ENCODE assay signal across 24 cellular contexts in genomic region chr12:24014853-24015590, GRCh38.
DNase-seq lines count a peak whose midpoint lies in the region; ATAC-seq and TF ChIP-seq lines count a peak whose summit lies in the region.
"Had no signal": no experiment of that assay in that cellular context is flagged by ENCODE, and none has a peak within 500 bp of the region (broad histone marks: within the 10 kb centered on the region; RNA-seq: fewer than 3 reads in every experiment).

No MANE protein-coding gene starts in this region.

- no peak for ATAC-seq in left lung
- no peak for ATAC-seq in CD4-positive, alpha-beta T cell (ENCODE audit: poor library complexity)
- ATAC-seq in GM21367 (IDR thresholded peaks at IDR 0.05; ENCODE audit: unreplicated experiment), result no peak
- ATAC-seq: body of pancreas; CD8-positive, alpha-beta T cell; left colon; stimulated activated naive CD8-positive, alpha-beta T cell treated with anti-CD3 and anti-CD28 coated beads, Interleukin-15, Interleukin-2, amounts not matched to agents 100 U/mL and 50 U/mL, for 24 hours had no signal

- intact Hi-C loops in left lung (cut with DNase I), result no loop called here
- intact Hi-C loops in colonic mucosa (cut with DNase I), result no loop called here
- intact Hi-C loops in CD4-positive, alpha-beta T cell (cut with DNase I, micrococcal nuclease), result no loop called here

- no peak overlapping the region for H3K4me3 Mint-ChIP-seq in CD4-positive, alpha-beta T cell
- H3K4me3 Mint-ChIP-seq: activated CD4-positive, alpha-beta memory T cell treated with anti-CD3 and anti-CD28 coated beads for 36 hours; CD8-positive, alpha-beta T cell had no signal

- POLR2A ChIA-PET in CD4-positive, alpha-beta T cell (lab: Charles Lee), result no interaction called here

- H3K36me3 ChIP-seq in iPS-18a (ENCODE audit: control insufficient read depth, low read depth, low read length) (no peaks in the 10 kb centered on the region), left lung (no peaks in the 10 kb centered on the region), colonic mucosa (no peaks in the 10 kb centered on the region)
- H3K36me3 ChIP-seq: neutrophil, spleen, tibial artery had no signal

- H3K27ac ChIP-seq in iPS-18a (ENCODE audit: low read length), result no peak overlapping the region
- no peak overlapping the region for H3K27ac ChIP-seq in left lung
- no peak overlapping the region for H3K27ac ChIP-seq in colonic mucosa
- H3K27ac ChIP-seq in CD4-positive, alpha-beta T cell (ENCODE audit: low read depth, low read length), result no peak overlapping the region
- H3K27ac ChIP-seq: body of pancreas, neutrophil, spleen, tibial artery had no signal

- H3K4me1 Mint-ChIP-seq in CD4-positive, alpha-beta T cell (ENCODE audit: low read depth), result no peaks in the 10 kb centered on the region

- H3K9ac ChIP-seq in iPS-18a (ENCODE audit: low read length), result no peak overlapping the region
- H3K9ac ChIP-seq in colonic mucosa (ENCODE audit: low read depth in 2 of 2, low read length in 2 of 2), result no peak overlapping the region

- H3K4me1 ChIP-seq in iPS-18a (ENCODE audit: control insufficient read depth, low read depth, low read length) (peaks cover 19% of the 10 kb centered on the region), left lung (no peaks in the 10 kb centered on the region), colonic mucosa (no peaks in the 10 kb centered on the region)
- H3K4me1 ChIP-seq: body of pancreas, tibial artery had no signal

- CTCF ChIA-PET in CD4-positive, alpha-beta T cell (lab: Charles Lee), result no interaction called here

- peaks cover 4% of the 10 kb centered on the region for H3K9me3 Mint-ChIP-seq in CD4-positive, alpha-beta T cell
- H3K9me3 Mint-ChIP-seq: activated CD4-positive, alpha-beta memory T cell treated with anti-CD3 and anti-CD28 coated beads for 36 hours had no signal

- no peaks in the 10 kb centered on the region for H3K9me3 ChIP-seq in iPS-18a (ENCODE audit: control insufficient read depth, low read depth, low read length)
- no peaks in the 10 kb centered on the region for H3K9me3 ChIP-seq in left lung
- H3K9me3 ChIP-seq in colonic mucosa, result no peaks in the 10 kb centered on the region
- H3K9me3 ChIP-seq in CD4-positive, alpha-beta T cell (ENCODE audit: control insufficient read depth, low read length), result no peaks in the 10 kb centered on the region
- H3K9me3 ChIP-seq: body of pancreas, neutrophil, spleen, tibial artery had no signal

- DNase-seq in NCI-H146 (lab: John Stamatoyannopoulos, UW), result peak; percentile 50
- DNase-seq in SK-N-DZ (ENCODE audit: low spot score), result peak; percentile 19
- peak; percentile 54 for DNase-seq in retina
- no peak for DNase-seq in left lung
- no peak for DNase-seq in colonic mucosa
- no peak for DNase-seq in CD4-positive, alpha-beta T cell
- DNase-seq: activated CD4-positive, alpha-beta memory T cell treated with anti-CD3 and anti-CD28 coated beads for 36 hours; activated CD4-positive, CD25-positive, alpha-beta regulatory T cell; activated effector memory CD4-positive, alpha-beta T cell treated with Interleukin-2 at 50 U/mL for 16 hours; body of pancreas; CD8-positive, alpha-beta T cell; left colon; midbrain; NCI-H1092 treated with DMSO at 0.1 percent for 48 hours; NCI-H2171; NCI-H526 treated with DMSO at 0.1 percent for 48 hours; spleen; stimulated activated CD4-positive, alpha-beta T cell treated with anti-CD3 and anti-CD28 coated beads, Interleukin-4, amount 100 ng/mL, for 1 hour; stimulated activated naive CD8-positive, alpha-beta T cell treated with anti-CD3 and anti-CD28 coated beads, Interleukin-15, Interleukin-2, amounts not matched to agents 100 U/mL and 50 U/mL, for 24 hours; T1000; tibial artery had no signal

- H3K27ac Mint-ChIP-seq in CD4-positive, alpha-beta T cell, result no peak overlapping the region
- H3K27ac Mint-ChIP-seq: activated CD4-positive, alpha-beta memory T cell treated with anti-CD3 and anti-CD28 coated beads for 36 hours; CD8-positive, alpha-beta T cell had no signal

- H3K4me3 ChIP-seq in iPS-18a (ENCODE audit: low read length), result peak overlapping the region; percentile 21
- H3K4me3 ChIP-seq in left lung, result no peak overlapping the region
- H3K4me3 ChIP-seq in colonic mucosa, result no peak overlapping the region
- H3K4me3 ChIP-seq: body of pancreas, spleen, tibial artery had no signal

- peaks cover 52% of the 10 kb centered on the region for H3K27me3 ChIP-seq in iPS-18a (ENCODE audit: control insufficient read depth, insufficient read depth, low read length)
- H3K27me3 ChIP-seq in left lung, result no peaks in the 10 kb centered on the region
- no peaks in the 10 kb centered on the region for H3K27me3 ChIP-seq in colonic mucosa
- H3K27me3 ChIP-seq in CD4-positive, alpha-beta T cell (ENCODE audit: control insufficient read depth, insufficient read depth, low read length), result no peaks in the 10 kb centered on the region
- H3K27me3 ChIP-seq: body of pancreas, neutrophil, spleen, tibial artery had no signal

- no peaks in the 10 kb centered on the region for H3K36me3 Mint-ChIP-seq in CD4-positive, alpha-beta T cell (ENCODE audit: low read depth)
- H3K36me3 Mint-ChIP-seq: activated CD4-positive, alpha-beta memory T cell treated with anti-CD3 and anti-CD28 coated beads for 36 hours; CD8-positive, alpha-beta T cell had no signal

- H3K27me3 Mint-ChIP-seq in CD4-positive, alpha-beta T cell, result no peaks in the 10 kb centered on the region
- H3K27me3 Mint-ChIP-seq: activated CD4-positive, alpha-beta memory T cell treated with anti-CD3 and anti-CD28 coated beads for 36 hours had no signal

- TF ChIP-seq CTCF in left lung (IDR thresholded peaks at IDR 0.05), result no peak
- TF ChIP-seq CTCF in colonic mucosa (IDR thresholded peaks at IDR 0.05), result no peak
- no peak for TF ChIP-seq CTCF in CD4-positive, alpha-beta T cell (IDR thresholded peaks at IDR 0.05)

Comparison
In these comparisons a context has a peak if more than half of its experiments do, and no peak if none do; other contexts are left out.
1. DNase-seq: peak in NCI-H146 (single experiment), SK-N-DZ (single experiment) and retina (single experiment); none in left lung (0 of 2), colonic mucosa (single experiment) and CD4-positive, alpha-beta T cell (0 of 10).